Comparison of ENCODE assay signal across 20 cellular contexts in genomic region chr7:69761290-69761922, GRCh38.
DNase-seq lines count a peak whose midpoint lies in the region; ATAC-seq, FAIRE-seq and TF ChIP-seq lines count a peak whose summit lies in the region.
"Had no signal": no experiment of that assay in that cellular context is flagged by ENCODE, and none has a peak within 500 bp of the region (broad histone marks: within the 10 kb centered on the region; RNA-seq: fewer than 3 reads in every experiment).

No MANE protein-coding gene starts in this region.

- FAIRE-seq in GM12891 (lab: Jason Lieb, UNC): peak; percentile 33
- FAIRE-seq: A204.1, G401.6, H1 had no signal

- ATAC-seq in GM18907 (IDR thresholded peaks at IDR 0.05; ENCODE audit: unreplicated experiment) (no peak), HG02840 (IDR thresholded peaks at IDR 0.05; ENCODE audit: low FRiP score, unreplicated experiment) (no peak), GM18861 (IDR thresholded peaks at IDR 0.05; ENCODE audit: unreplicated experiment) (no peak)

- no peaks in the 10 kb centered on the region for H3K27me3 ChIP-seq in endodermal cell (ENCODE audit: control insufficient read depth, insufficient read depth, low read length, poor library complexity, severe bottlenecking)

- TF ChIP-seq CTCF in endodermal cell (conservative IDR thresholded peaks at IDR 0.05): no peak
- TF ChIP-seq CTCF in progenitor cell of endocrine pancreas (IDR thresholded peaks at IDR 0.05; ENCODE audit: unreplicated experiment): no peak

- H3K27me3 Mint-ChIP-seq in endodermal cell (ENCODE audit: insufficient read depth): no peaks in the 10 kb centered on the region
- no peaks in the 10 kb centered on the region for H3K27me3 Mint-ChIP-seq in progenitor cell of endocrine pancreas
- H3K27me3 Mint-ChIP-seq: B cell; CD4-positive, alpha-beta T cell had no signal

- H3K36me3 ChIP-seq in endodermal cell (ENCODE audit: control insufficient read depth, insufficient read depth, low read length): no peaks in the 10 kb centered on the region
- H3K36me3 ChIP-seq: HAP-1 had no signal

- no peak overlapping the region for H3K27ac ChIP-seq in endodermal cell (ENCODE audit: low read depth, low read length)
- H3K27ac ChIP-seq: HL-60 had no signal

- H3K27ac Mint-ChIP-seq in endodermal cell (peak overlapping the region; percentile 62), progenitor cell of endocrine pancreas (peak overlapping the region; percentile 5)
- H3K27ac Mint-ChIP-seq: B cell; CD4-positive, alpha-beta T cell; HFFc6 had no signal

- WGBS in endodermal cell (ENCODE audit: insufficient coverage in 1 of 2, insufficient read length in 1 of 2), 2 experiments: 44 to 70% methylated on average over 1 to 5 of the region's 5 CpGs

- DNase-seq in GM12891 (ENCODE audit: insufficient read length, low spot score) (no peak), NCI-H82 (lab: John Stamatoyannopoulos, UW) (peak; percentile 95), endodermal cell (no peak), progenitor cell of endocrine pancreas (ENCODE audit: low spot score, unreplicated experiment) (no peak)
- DNase-seq: C1 segment of cervical spinal cord; Calu3; CD4-positive, alpha-beta T cell; DMS153; DMS79 treated with DMSO at 0.1 percent for 48 hours; EL; HFFc6 had no signal

- H3K9me3 ChIP-seq in endodermal cell (ENCODE audit: control insufficient read depth, low read length): no peaks in the 10 kb centered on the region
- H3K9me3 ChIP-seq: HAP-1 had no signal

- H3K36me3 Mint-ChIP-seq in endodermal cell (ENCODE audit: low read depth) (peaks cover 2% of the 10 kb centered on the region), progenitor cell of endocrine pancreas (ENCODE audit: insufficient read depth) (no peaks in the 10 kb centered on the region)

- peaks cover 27% of the 10 kb centered on the region for H3K4me1 ChIP-seq in endodermal cell (ENCODE audit: control insufficient read depth, insufficient read depth, low read length)

- TF ChIP-seq POLR2A in GM12891 (IDR thresholded peaks at IDR 0.05; ENCODE audit: low read depth, low read length): no peak

- no peak overlapping the region for H3K9ac ChIP-seq in endodermal cell (ENCODE audit: extremely low read depth, low read length, poor library complexity, severe bottlenecking)

- peaks cover 48% of the 10 kb centered on the region for H3K4me1 Mint-ChIP-seq in endodermal cell
- H3K4me1 Mint-ChIP-seq in progenitor cell of endocrine pancreas (ENCODE audit: low read depth): peaks cover 30% of the 10 kb centered on the region

- H3K4me3 Mint-ChIP-seq in endodermal cell (no peak overlapping the region), progenitor cell of endocrine pancreas (ENCODE audit: low read depth) (no peak overlapping the region)
- H3K4me3 Mint-ChIP-seq: B cell; CD4-positive, alpha-beta T cell; HFFc6 had no signal

- no peak overlapping the region for H3K4me3 ChIP-seq in endodermal cell (ENCODE audit: low read length)
- H3K4me3 ChIP-seq: HAP-1 had no signal

- H3K9me3 Mint-ChIP-seq in endodermal cell (no peaks in the 10 kb centered on the region), progenitor cell of endocrine pancreas (ENCODE audit: low read depth) (no peaks in the 10 kb centered on the region)
- H3K9me3 Mint-ChIP-seq: CD4-positive, alpha-beta T cell had no signal

TF ChIP-seq in GM12891, 5 proteins besides CTCF, POLR2A, EP300 and RAD21:
- TF ChIP-seq TAF1 (IDR thresholded peaks at IDR 0.05; ENCODE audit: low read depth, low read length): no peak
- TF ChIP-seq PAX5 (IDR thresholded peaks at IDR 0.05; ENCODE audit: insufficient read depth, low read length, severe bottlenecking): no peak
- no peak for TF ChIP-seq POU2F2 (IDR thresholded peaks at IDR 0.05; ENCODE audit: low read depth, low read length)
- no peak for TF ChIP-seq POLR2AphosphoS5 (IDR thresholded peaks at IDR 0.05; ENCODE audit: low read depth, low read length)
- TF ChIP-seq SPI1 (IDR thresholded peaks at IDR 0.05; ENCODE audit: low read depth, low read length): no peak
